ENCODE assay signal across 1 cellular context in the genomic region with DNA sequence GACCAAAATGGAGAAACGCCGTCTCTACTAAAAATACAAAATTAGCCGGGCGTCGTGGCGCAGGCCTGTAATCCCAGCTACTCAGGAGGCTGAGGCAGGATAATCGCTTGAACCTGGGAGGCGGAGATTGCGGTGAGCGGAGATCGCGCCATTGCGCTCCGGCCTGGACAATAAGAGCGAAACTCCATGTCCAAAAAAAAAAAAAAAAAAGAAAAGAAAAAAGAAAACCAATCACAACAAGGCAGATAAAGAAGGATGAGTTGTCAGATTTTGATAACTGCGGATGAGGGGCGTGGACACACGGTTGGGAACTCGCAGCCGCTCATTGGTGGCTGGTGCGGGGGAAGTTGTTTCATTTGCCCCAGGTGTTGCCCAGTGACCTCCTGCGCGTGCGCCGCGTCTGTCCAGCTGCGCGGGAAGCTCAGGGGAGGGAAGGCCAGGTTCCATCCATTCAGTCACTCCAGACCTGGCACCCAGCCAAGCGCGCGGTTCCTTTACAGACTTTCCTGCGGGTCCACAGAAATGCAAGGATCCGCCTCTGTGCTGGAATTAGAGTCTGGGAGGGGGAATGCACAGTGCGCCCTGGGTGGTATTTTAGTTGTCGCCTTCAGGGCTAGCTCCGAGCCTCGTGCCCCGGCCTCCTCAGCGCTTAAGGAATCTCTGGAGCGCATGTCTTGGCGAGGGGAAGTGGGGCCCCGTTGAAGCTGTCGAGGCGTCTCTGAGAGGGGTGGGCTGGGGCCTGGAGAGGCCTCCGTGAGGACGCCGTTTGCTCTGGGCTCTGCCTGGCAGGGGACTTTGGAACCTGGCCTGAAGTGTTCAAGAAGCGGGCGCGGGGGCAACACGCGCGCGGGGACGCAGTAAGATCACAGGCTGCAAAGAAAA.
A peak's percentile ranks its signal among the peaks of the same experiment; 100 is the strongest.
TF ChIP-seq lines count a peak whose summit lies in the region.

No MANE protein-coding gene starts in this region.

TF ChIP-seq in HepG2, 621 proteins besides CTCF, POLR2A, EP300 and RAD21 (continued from another document and continues in another):
- TF ChIP-seq, protein P1, sequence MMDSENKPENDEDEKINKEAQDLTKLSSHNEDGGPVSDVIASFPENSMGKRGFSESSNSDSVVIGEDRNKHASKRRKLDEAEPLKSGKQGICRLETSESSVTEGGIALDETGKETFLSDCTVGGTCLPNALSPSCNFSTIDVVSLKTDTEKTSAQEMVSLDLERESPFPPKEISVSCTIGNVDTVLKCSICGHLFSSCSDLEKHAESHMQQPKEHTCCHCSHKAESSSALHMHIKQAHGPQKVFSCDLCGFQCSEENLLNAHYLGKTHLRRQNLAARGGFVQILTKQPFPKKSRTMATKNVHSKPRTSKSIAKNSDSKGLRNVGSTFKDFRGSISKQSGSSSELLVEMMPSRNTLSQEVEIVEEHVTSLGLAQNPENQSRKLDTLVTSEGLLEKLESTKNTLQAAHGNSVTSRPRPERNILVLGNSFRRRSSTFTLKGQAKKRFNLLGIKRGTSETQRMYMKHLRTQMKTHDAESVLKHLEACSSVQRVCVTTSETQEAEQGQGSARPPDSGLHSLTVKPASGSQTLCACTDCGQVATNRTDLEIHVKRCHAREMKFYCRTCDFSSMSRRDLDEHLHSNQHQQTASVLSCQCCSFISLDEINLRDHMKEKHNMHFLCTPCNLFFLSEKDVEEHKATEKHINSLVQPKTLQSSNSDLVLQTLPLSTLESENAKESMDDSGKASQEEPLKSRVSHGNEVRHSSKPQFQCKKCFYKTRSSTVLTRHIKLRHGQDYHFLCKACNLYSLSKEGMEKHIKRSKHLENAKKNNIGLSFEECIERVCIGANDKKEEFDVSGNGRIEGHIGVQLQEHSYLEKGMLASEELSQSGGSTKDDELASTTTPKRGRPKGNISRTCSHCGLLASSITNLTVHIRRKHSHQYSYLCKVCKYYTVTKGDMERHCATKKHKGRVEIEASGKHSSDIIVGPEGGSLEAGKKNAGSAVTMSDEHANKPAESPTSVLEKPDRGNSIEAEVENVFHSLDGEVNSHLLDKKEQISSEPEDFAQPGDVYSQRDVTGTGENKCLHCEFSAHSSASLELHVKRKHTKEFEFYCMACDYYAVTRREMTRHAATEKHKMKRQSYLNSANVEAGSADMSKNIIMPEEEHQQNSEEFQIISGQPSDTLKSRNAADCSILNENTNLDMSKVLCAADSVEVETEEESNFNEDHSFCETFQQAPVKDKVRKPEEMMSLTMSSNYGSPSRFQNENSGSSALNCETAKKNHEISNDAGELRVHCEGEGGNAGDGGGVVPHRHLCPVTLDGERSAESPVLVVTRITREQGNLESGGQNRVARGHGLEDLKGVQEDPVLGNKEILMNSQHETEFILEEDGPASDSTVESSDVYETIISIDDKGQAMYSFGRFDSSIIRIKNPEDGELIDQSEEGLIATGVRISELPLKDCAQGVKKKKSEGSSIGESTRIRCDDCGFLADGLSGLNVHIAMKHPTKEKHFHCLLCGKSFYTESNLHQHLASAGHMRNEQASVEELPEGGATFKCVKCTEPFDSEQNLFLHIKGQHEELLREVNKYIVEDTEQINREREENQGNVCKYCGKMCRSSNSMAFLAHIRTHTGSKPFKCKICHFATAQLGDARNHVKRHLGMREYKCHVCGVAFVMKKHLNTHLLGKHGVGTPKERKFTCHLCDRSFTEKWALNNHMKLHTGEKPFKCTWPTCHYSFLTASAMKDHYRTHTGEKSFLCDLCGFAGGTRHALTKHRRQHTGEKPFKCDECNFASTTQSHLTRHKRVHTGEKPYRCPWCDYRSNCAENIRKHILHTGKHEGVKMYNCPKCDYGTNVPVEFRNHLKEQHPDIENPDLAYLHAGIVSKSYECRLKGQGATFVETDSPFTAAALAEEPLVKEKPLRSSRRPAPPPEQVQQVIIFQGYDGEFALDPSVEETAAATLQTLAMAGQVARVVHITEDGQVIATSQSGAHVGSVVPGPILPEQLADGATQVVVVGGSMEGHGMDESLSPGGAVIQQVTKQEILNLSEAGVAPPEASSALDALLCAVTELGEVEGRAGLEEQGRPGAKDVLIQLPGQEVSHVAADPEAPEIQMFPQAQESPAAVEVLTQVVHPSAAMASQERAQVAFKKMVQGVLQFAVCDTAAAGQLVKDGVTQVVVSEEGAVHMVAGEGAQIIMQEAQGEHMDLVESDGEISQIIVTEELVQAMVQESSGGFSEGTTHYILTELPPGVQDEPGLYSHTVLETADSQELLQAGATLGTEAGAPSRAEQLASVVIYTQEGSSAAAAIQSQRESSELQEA (CRISPR knock-in tag; IDR thresholded peaks at IDR 0.05; ENCODE audit: not compliant biosample characterization) = no peak
- TF ChIP-seq MIXL1 (CRISPR knock-in tag; IDR thresholded peaks at IDR 0.05) (no peak), RARG (CRISPR knock-in tag; IDR thresholded peaks at IDR 0.05; ENCODE audit: low read depth) (no peak), ZNF432 (CRISPR knock-in tag; IDR thresholded peaks at IDR 0.05; ENCODE audit: borderline replicate concordance) (no peak; the same call in 1 of the 2 replicates), ZNF550 (CRISPR knock-in tag; IDR thresholded peaks at IDR 0.05; ENCODE audit: borderline replicate concordance) (no peak), CBFB (CRISPR knock-in tag; IDR thresholded peaks at IDR 0.05) (no peak), PTBP1 (IDR thresholded peaks at IDR 0.05; ENCODE audit: low read depth, low read length, poor library complexity, severe bottlenecking) (no peak), BRCA1 (CRISPR knock-in tag; IDR thresholded peaks at IDR 0.05) (peak; percentile 34; the same call in 1 of the 2 replicates), ZNF430 (CRISPR knock-in tag; IDR thresholded peaks at IDR 0.05) (no peak; the same call in 1 of the 2 replicates), ZNF780A (CRISPR knock-in tag; IDR thresholded peaks at IDR 0.05) (0 out of 2 replicates have a peak, but pooled peaks have one; percentile 6), BHLHE40 (IDR thresholded peaks at IDR 0.05; ENCODE audit: low read length) (no peak), ZNF746 (CRISPR knock-in tag; IDR thresholded peaks at IDR 0.05) (peak; percentile 27; the same call in 1 of the 2 replicates), ZNF121 (CRISPR knock-in tag; IDR thresholded peaks at IDR 0.05) (no peak), MED8 (CRISPR knock-in tag; IDR thresholded peaks at IDR 0.05; ENCODE audit: insufficient replicate concordance) (no peak), MTA3 (CRISPR knock-in tag; IDR thresholded peaks at IDR 0.05) (no peak), PITX1 (CRISPR knock-in tag; IDR thresholded peaks at IDR 0.05) (0 out of 2 replicates have a peak, but pooled peaks have one; percentile 29), ZSCAN9 (CRISPR knock-in tag; IDR thresholded peaks at IDR 0.05; ENCODE audit: borderline replicate concordance) (no peak; the same call in 1 of the 2 replicates), IKZF4 (CRISPR knock-in tag; IDR thresholded peaks at IDR 0.05; ENCODE audit: borderline replicate concordance, low read depth, not compliant biosample characterization) (peak; percentile 82), MYNN (CRISPR knock-in tag; IDR thresholded peaks at IDR 0.05; ENCODE audit: low read depth) (no peak), CREM (IDR thresholded peaks at IDR 0.05) (0 out of 2 replicates have a peak, but pooled peaks have one; percentile 6), CREM (CRISPR knock-in tag; IDR thresholded peaks at IDR 0.05) (no peak), ZNF605 (CRISPR knock-in tag; IDR thresholded peaks at IDR 0.05) (peak; percentile 92; the same call in 1 of the 2 replicates), DR1 (CRISPR knock-in tag; IDR thresholded peaks at IDR 0.05) (peak; percentile 28; the same call in 1 of the 2 replicates), ZNF12 (CRISPR knock-in tag; IDR thresholded peaks at IDR 0.05) (no peak), SCMH1 (CRISPR knock-in tag; IDR thresholded peaks at IDR 0.05; ENCODE audit: borderline replicate concordance) (no peak), YY1 (IDR thresholded peaks at IDR 0.05; ENCODE audit: insufficient read depth, insufficient replicate concordance, low read depth, low read length) (no peak), ZNF878 (CRISPR knock-in tag; IDR thresholded peaks at IDR 0.05) (peak; percentile 92), ZNF230 (CRISPR knock-in tag; IDR thresholded peaks at IDR 0.05) (no peak; the same call in 1 of the 2 replicates)
- TF ChIP-seq, protein P2, sequence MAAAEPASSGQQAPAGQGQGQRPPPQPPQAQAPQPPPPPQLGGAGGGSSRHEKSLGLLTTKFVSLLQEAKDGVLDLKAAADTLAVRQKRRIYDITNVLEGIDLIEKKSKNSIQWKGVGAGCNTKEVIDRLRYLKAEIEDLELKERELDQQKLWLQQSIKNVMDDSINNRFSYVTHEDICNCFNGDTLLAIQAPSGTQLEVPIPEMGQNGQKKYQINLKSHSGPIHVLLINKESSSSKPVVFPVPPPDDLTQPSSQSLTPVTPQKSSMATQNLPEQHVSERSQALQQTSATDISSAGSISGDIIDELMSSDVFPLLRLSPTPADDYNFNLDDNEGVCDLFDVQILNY (CRISPR knock-in tag; conservative IDR thresholded peaks at IDR 0.05) = peak; percentile 93
- TF ChIP-seq, protein P3, sequence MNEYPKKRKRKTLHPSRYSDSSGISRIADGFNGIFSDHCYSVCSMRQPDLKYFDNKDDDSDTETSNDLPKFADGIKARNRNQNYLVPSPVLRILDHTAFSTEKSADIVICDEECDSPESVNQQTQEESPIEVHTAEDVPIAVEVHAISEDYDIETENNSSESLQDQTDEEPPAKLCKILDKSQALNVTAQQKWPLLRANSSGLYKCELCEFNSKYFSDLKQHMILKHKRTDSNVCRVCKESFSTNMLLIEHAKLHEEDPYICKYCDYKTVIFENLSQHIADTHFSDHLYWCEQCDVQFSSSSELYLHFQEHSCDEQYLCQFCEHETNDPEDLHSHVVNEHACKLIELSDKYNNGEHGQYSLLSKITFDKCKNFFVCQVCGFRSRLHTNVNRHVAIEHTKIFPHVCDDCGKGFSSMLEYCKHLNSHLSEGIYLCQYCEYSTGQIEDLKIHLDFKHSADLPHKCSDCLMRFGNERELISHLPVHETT (CRISPR knock-in tag; conservative IDR thresholded peaks at IDR 0.05) = no peak
- TF ChIP-seq, protein P4, sequence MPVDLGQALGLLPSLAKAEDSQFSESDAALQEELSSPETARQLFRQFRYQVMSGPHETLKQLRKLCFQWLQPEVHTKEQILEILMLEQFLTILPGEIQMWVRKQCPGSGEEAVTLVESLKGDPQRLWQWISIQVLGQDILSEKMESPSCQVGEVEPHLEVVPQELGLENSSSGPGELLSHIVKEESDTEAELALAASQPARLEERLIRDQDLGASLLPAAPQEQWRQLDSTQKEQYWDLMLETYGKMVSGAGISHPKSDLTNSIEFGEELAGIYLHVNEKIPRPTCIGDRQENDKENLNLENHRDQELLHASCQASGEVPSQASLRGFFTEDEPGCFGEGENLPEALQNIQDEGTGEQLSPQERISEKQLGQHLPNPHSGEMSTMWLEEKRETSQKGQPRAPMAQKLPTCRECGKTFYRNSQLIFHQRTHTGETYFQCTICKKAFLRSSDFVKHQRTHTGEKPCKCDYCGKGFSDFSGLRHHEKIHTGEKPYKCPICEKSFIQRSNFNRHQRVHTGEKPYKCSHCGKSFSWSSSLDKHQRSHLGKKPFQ (CRISPR knock-in tag; IDR thresholded peaks at IDR 0.05; ENCODE audit: insufficient replicate concordance) = no peak
- TF ChIP-seq, protein P5, sequence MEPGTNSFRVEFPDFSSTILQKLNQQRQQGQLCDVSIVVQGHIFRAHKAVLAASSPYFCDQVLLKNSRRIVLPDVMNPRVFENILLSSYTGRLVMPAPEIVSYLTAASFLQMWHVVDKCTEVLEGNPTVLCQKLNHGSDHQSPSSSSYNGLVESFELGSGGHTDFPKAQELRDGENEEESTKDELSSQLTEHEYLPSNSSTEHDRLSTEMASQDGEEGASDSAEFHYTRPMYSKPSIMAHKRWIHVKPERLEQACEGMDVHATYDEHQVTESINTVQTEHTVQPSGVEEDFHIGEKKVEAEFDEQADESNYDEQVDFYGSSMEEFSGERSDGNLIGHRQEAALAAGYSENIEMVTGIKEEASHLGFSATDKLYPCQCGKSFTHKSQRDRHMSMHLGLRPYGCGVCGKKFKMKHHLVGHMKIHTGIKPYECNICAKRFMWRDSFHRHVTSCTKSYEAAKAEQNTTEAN (CRISPR knock-in tag; conservative IDR thresholded peaks at IDR 0.05) = peak; percentile 51; the same call in 1 of the 2 replicates
- TF ChIP-seq, protein P6, sequence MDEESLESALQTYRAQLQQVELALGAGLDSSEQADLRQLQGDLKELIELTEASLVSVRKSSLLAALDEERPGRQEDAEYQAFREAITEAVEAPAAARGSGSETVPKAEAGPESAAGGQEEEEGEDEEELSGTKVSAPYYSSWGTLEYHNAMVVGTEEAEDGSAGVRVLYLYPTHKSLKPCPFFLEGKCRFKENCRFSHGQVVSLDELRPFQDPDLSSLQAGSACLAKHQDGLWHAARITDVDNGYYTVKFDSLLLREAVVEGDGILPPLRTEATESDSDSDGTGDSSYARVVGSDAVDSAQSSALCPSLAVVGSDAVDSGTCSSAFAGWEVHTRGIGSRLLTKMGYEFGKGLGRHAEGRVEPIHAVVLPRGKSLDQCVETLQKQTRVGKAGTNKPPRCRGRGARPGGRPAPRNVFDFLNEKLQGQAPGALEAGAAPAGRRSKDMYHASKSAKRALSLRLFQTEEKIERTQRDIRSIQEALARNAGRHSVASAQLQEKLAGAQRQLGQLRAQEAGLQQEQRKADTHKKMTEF (CRISPR knock-in tag; IDR thresholded peaks at IDR 0.05) = no peak
- TF ChIP-seq, protein P7, sequence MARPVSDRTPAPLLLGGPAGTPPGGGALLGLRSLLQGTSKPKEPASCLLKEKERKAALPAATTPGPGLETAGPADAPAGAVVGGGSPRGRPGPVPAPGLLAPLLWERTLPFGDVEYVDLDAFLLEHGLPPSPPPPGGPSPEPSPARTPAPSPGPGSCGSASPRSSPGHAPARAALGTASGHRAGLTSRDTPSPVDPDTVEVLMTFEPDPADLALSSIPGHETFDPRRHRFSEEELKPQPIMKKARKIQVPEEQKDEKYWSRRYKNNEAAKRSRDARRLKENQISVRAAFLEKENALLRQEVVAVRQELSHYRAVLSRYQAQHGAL (CRISPR knock-in tag; IDR thresholded peaks at IDR 0.05; ENCODE audit: not compliant biosample characterization) = no peak
- TF ChIP-seq, protein P8, sequence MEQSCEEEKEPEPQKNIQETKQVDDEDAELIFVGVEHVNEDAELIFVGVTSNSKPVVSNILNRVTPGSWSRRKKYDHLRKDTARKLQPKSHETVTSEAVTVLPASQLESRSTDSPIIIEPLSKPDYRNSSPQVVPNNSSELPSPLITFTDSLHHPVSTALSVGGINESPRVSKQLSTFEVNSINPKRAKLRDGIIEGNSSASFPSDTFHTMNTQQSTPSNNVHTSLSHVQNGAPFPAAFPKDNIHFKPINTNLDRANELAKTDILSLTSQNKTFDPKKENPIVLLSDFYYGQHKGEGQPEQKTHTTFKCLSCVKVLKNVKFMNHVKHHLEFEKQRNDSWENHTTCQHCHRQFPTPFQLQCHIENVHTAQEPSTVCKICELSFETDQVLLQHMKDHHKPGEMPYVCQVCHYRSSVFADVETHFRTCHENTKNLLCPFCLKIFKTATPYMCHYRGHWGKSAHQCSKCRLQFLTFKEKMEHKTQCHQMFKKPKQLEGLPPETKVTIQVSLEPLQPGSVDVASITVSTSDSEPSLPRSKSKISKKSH (CRISPR knock-in tag; IDR thresholded peaks at IDR 0.05; ENCODE audit: borderline replicate concordance) = peak; percentile 45; the same call in 1 of the 2 replicates
- TF ChIP-seq, protein P9, sequence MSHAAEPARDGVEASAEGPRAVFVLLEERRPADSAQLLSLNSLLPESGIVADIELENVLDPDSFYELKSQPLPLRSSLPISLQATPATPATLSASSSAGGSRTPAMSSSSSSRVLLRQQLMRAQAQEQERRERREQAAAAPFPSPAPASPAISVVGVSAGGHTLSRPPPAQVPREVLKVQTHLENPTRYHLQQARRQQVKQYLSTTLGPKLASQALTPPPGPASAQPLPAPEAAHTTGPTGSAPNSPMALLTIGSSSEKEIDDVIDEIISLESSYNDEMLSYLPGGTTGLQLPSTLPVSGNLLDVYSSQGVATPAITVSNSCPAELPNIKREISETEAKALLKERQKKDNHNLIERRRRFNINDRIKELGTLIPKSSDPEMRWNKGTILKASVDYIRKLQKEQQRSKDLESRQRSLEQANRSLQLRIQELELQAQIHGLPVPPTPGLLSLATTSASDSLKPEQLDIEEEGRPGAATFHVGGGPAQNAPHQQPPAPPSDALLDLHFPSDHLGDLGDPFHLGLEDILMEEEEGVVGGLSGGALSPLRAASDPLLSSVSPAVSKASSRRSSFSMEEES (CRISPR knock-in tag; IDR thresholded peaks at IDR 0.05) = no peak; the same call in 1 of the 2 replicates
